In genomic region chr3:52881834-52882233, GRCh38 we compare ENCODE assay signal across 15 cellular contexts. TPM values are rescaled to one million over a fixed set of nuclear protein-coding genes. Genes with fewer than 3 reads are reported as not detected.
A peak's percentile ranks its signal among the peaks of the same experiment; 100 is the strongest.
DNase-seq lines count a peak whose midpoint lies in the region; TF ChIP-seq lines count a peak whose summit lies in the region.
"Had no signal": no experiment of that assay in that cellular context is flagged by ENCODE, and none has a peak within 500 bp of the region (broad histone marks: within the 10 kb centered on the region; RNA-seq: fewer than 3 reads in every experiment).

No MANE protein-coding gene starts in this region.

- H3K27me3 Mint-ChIP-seq in HFFc6 (ENCODE audit: insufficient read depth) (no peaks in the 10 kb centered on the region), nephron progenitor cell (ENCODE audit: low read depth, poor library complexity) (no peaks in the 10 kb centered on the region)
- H3K27me3 Mint-ChIP-seq: B cell; CD4-positive, alpha-beta memory T cell had no signal

- H3K4me3 Mint-ChIP-seq in HFFc6 (no peak overlapping the region), nephron progenitor cell (no peak overlapping the region)
- H3K4me3 Mint-ChIP-seq: B cell; CD4-positive, alpha-beta memory T cell had no signal

- H3K4me1 ChIP-seq in uterus, result no peaks in the 10 kb centered on the region

- no peak for TF ChIP-seq POLR2A in uterus (IDR thresholded peaks at IDR 0.05)

- no peaks in the 10 kb centered on the region for H3K27me3 ChIP-seq in uterus

- H3K27ac ChIP-seq in uterus, result no peak overlapping the region

- H3K27ac Mint-ChIP-seq in HFFc6, result peak overlapping the region; percentile 45; the same call in 1 of the 2 replicates
- peak overlapping the region; percentile 22 for H3K27ac Mint-ChIP-seq in nephron progenitor cell
- H3K27ac Mint-ChIP-seq: B cell had no signal

- TF ChIP-seq CTCF in HFFc6 (IDR thresholded peaks at IDR 0.05) (no peak), nephron progenitor cell (IDR thresholded peaks at IDR 0.05) (no peak), uterus (IDR thresholded peaks at IDR 0.05) (no peak)

- H3K4me1 Mint-ChIP-seq in HFFc6 (ENCODE audit: low read depth), result peaks cover 16% of the 10 kb centered on the region
- peaks cover 5% of the 10 kb centered on the region for H3K4me1 Mint-ChIP-seq in nephron progenitor cell
- H3K4me1 Mint-ChIP-seq: B cell had no signal

- peak; percentile 67 for DNase-seq in DMS79 (lab: John Stamatoyannopoulos, UW)
- DNase-seq in HFFc6, result no peak
- DNase-seq in left kidney (ENCODE audit: low read depth, low spot score), result peak; percentile 18
- DNase-seq in nephron progenitor cell, result no peak
- no peak for DNase-seq in midbrain (lab: John Stamatoyannopoulos, UW)
- no peak for DNase-seq in NCI-H2171 treated with DMSO at 0.1 percent for 48 hours (lab: John Stamatoyannopoulos, UW)
- DNase-seq in uterus, result no peak
- no peak for DNase-seq in activated CD8-positive, alpha-beta memory T cell treated with anti-CD3 and anti-CD28 coated beads for 24 hours
- DNase-seq: C1 segment of cervical spinal cord; CD4-positive, alpha-beta memory T cell; DND-41; GDM1 had no signal

- intact Hi-C loops in uterus (cut with DNase I; ENCODE audit: low total_unique reads), result no loop called here

- no peak overlapping the region for H3K4me3 ChIP-seq in uterus
- H3K4me3 ChIP-seq: HAP-1 had no signal

- H3K36me3 ChIP-seq in uterus, result no peaks in the 10 kb centered on the region

- no peaks in the 10 kb centered on the region for H3K9me3 ChIP-seq in uterus
- H3K9me3 ChIP-seq: HAP-1 had no signal

- H3K9me3 Mint-ChIP-seq in HFFc6, result no peaks in the 10 kb centered on the region
- H3K9me3 Mint-ChIP-seq in nephron progenitor cell, result peaks cover 11% of the 10 kb centered on the region
- H3K9me3 Mint-ChIP-seq: CD4-positive, alpha-beta memory T cell had no signal

- H3K36me3 Mint-ChIP-seq in HFFc6 (ENCODE audit: low read depth) (peaks cover 21% of the 10 kb centered on the region), nephron progenitor cell (ENCODE audit: low read depth) (peaks cover 16% of the 10 kb centered on the region)

RNA-seq across cellular contexts. Expression of gene STIMATE, which starts 15.5 kb away (rescaled TPM):
- total RNA-seq in HFFc6 (2021; fragmentation: NEBNext Ultra II Directional; extraction: Animal tissue kit (Norgen Biotek cat#: 25700)), result 10 to 100 TPM; 18.4 to 25.6 (median 21.7) TPM
- total RNA-seq in uterus, result 10 to 100 TPM in 3 of 4 donors, 1 to 10 TPM in 1; 6.7 to 24.1 (median 21.5) TPM

RNA-seq across cellular contexts. Expression of gene MUSTN1, which starts 47.0 kb away (rescaled TPM):
- under 1 TPM in 1 of 6 experiments, not detected in 5; 0.39 TPM for total RNA-seq in HFFc6 (2021; fragmentation: NEBNext Ultra II Directional; extraction: Animal tissue kit (Norgen Biotek cat#: 25700))
- 10 to 100 TPM in 1 of 4 donors, 1 to 10 TPM in 2, not detected in 1; 1.8 to 35.2 (median 8.7) TPM for total RNA-seq in uterus
- total RNA-seq: HT1080 had no signal

RNA-seq across cellular contexts. Expression of gene ITIH4, which starts 51.4 kb away (rescaled TPM):
- total RNA-seq in HFFc6 (2021; fragmentation: NEBNext Ultra II Directional; extraction: Animal tissue kit (Norgen Biotek cat#: 25700)), result 1 to 10 TPM in 2 of 6 experiments, under 1 TPM in 4; 0.55 to 2.4 (median 0.79) TPM
- total RNA-seq in uterus, result 1 to 10 TPM in 3 of 4 donors, under 1 TPM in 1; 0.26 to 8.7 (median 6.9) TPM
- total RNA-seq: HT1080 had no signal

Comparison
In these comparisons a context has a peak if more than half of its experiments do, and no peak if none do; other contexts are left out.
1. DNase-seq: peak in DMS79 (single experiment) and left kidney (single experiment); none in HFFc6 (single experiment), nephron progenitor cell (single experiment), midbrain (single experiment), NCI-H2171 treated with DMSO at 0.1 percent for 48 hours (single experiment), uterus (0 of 2) and activated CD8-positive, alpha-beta memory T cell treated with anti-CD3 and anti-CD28 coated beads for 24 hours (single experiment).